12 cellular contexts compared by ENCODE assay signal in the genomic region with DNA sequence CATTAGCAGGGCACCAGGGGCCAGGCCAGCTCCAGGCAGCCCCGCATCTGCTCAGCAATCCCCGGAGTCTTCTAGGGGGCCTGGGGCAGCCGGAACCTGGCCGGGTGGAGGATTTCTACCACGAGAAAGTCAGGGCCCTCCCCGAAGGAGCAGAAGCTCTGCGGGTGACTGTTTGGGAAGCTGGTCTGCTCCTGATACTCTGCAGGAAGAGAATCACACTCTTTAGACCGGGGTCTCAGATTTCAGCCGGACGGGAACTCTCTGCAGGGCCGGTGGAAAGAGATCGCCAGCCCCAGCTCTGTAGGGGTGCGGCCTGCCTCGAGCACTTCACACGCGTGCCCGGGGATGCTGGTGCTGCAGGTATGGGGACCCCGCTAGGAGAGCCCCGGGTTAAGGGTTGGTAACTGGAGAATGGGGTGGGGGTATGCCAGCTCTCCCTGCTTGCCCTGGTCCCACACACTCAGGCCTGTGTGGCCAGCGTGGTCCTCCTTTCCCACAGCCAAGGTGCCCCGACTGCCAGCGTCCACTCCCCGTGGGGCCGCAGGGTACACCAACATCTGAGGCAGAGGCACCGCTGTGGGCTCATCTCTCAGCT. TPM values are rescaled to one million over a fixed set of nuclear protein-coding genes. Genes with fewer than 3 reads are reported as not detected.
DNase-seq lines count a peak whose midpoint lies in the region; ATAC-seq, FAIRE-seq and TF ChIP-seq lines count a peak whose summit lies in the region.
"Had no signal": no experiment of that assay in that cellular context is flagged by ENCODE, and none has a peak within 500 bp of the region (broad histone marks: within the 10 kb centered on the region; RNA-seq: fewer than 3 reads in every experiment).

No MANE protein-coding gene starts in this region.

- no peak for FAIRE-seq in astrocyte (lab: Jason Lieb, UNC)

- H3K4me3 ChIP-seq in cardiac muscle cell = no peak overlapping the region
- H3K4me3 ChIP-seq in right cardiac atrium (ENCODE audit: low read length) = no peak overlapping the region
- H3K4me3 ChIP-seq in astrocyte (ENCODE audit: insufficient read depth, low read depth, low read length) = no peak overlapping the region
- no peak overlapping the region for H3K4me3 ChIP-seq in aorta (ENCODE audit: low read length in 2 of 2)
- H3K4me3 ChIP-seq: breast epithelium, heart left ventricle had no signal

- H3K9me3 Mint-ChIP-seq in astrocyte (ENCODE audit: unreplicated experiment) (no peaks in the 10 kb centered on the region), mesothelial cell of epicardium (no peaks in the 10 kb centered on the region)

- 77% methylated on average over 25 of the region's 25 CpGs for WGBS in right cardiac atrium
- 79 to 81% methylated on average over 25 of the region's 25 CpGs for WGBS in aorta, 2 donors

- H3K27me3 ChIP-seq in cardiac muscle cell (no peaks in the 10 kb centered on the region), right cardiac atrium (ENCODE audit: control insufficient read depth, insufficient read depth) (no peaks in the 10 kb centered on the region), astrocyte (ENCODE audit: insufficient read depth, low read length) (no peaks in the 10 kb centered on the region), aorta (ENCODE audit: control insufficient read depth in 1 of 2, insufficient read depth in 2 of 2, low read length in 1 of 2) (no peaks in the 10 kb centered on the region)
- H3K27me3 ChIP-seq: breast epithelium, heart left ventricle had no signal

- H4K20me1 ChIP-seq in astrocyte (ENCODE audit: insufficient read depth, low read length) = peaks cover 64% of the 10 kb centered on the region

- H3K36me3 Mint-ChIP-seq in astrocyte (ENCODE audit: low read depth, unreplicated experiment) (peaks cover 25% of the 10 kb centered on the region), mesothelial cell of epicardium (no peaks in the 10 kb centered on the region)

- H3K4me3 Mint-ChIP-seq in astrocyte (ENCODE audit: unreplicated experiment) (no peak overlapping the region), mesothelial cell of epicardium (no peak overlapping the region)
- H3K4me3 Mint-ChIP-seq: B cell had no signal

- intact Hi-C loops in right cardiac atrium (cut with DNase I) (no loop called here), aorta (cut with DNase I) (no loop called here)

- H3K9me3 ChIP-seq in cardiac muscle cell (ENCODE audit: low read depth) (no peaks in the 10 kb centered on the region), right cardiac atrium (ENCODE audit: control insufficient read depth, low read length) (no peaks in the 10 kb centered on the region), astrocyte (ENCODE audit: insufficient read depth, low read depth, low read length) (no peaks in the 10 kb centered on the region), aorta (ENCODE audit: control insufficient read depth, low read length) (no peaks in the 10 kb centered on the region)
- H3K9me3 ChIP-seq: breast epithelium, heart left ventricle had no signal

- H3K36me3 ChIP-seq in cardiac muscle cell = no peaks in the 10 kb centered on the region
- peaks cover 7% of the 10 kb centered on the region for H3K36me3 ChIP-seq in astrocyte (ENCODE audit: insufficient read depth, low read length)
- no peaks in the 10 kb centered on the region for H3K36me3 ChIP-seq in aorta (ENCODE audit: control insufficient read depth in 1 of 2, insufficient read depth in 2 of 2, low read length in 1 of 2)
- H3K36me3 ChIP-seq: breast epithelium had no signal

- H3K4me2 ChIP-seq in astrocyte (ENCODE audit: low read length) = no peak overlapping the region

- H3K27ac ChIP-seq in cardiac muscle cell (peak overlapping the region; percentile 68), right cardiac atrium (ENCODE audit: low read length) (no peak overlapping the region), astrocyte (ENCODE audit: low read depth, low read length) (no peak overlapping the region), aorta (ENCODE audit: low read depth in 1 of 2, low read length in 2 of 2) (no peak overlapping the region)
- H3K27ac ChIP-seq: breast epithelium had no signal

- peaks cover 93% of the 10 kb centered on the region for H3K79me2 ChIP-seq in astrocyte (ENCODE audit: insufficient read depth, low read length)

- ATAC-seq in right cardiac atrium = no peak
- ATAC-seq in aorta (ENCODE audit: low FRiP score) = peak; percentile 34
- no peak for ATAC-seq in HG03457 (IDR thresholded peaks at IDR 0.05; ENCODE audit: unreplicated experiment)
- ATAC-seq: heart left ventricle had no signal

- TF ChIP-seq CTCF in cardiac muscle cell (IDR thresholded peaks at IDR 0.05; ENCODE audit: low read depth, low read length) = no peak
- no peak for TF ChIP-seq CTCF in astrocyte (IDR thresholded peaks at IDR 0.05; ENCODE audit: insufficient read depth, low read depth, low read length)
- TF ChIP-seq CTCF in mesothelial cell of epicardium (IDR thresholded peaks at IDR 0.05; ENCODE audit: unreplicated experiment) = no peak

- H3K27ac Mint-ChIP-seq in astrocyte (ENCODE audit: unreplicated experiment) (peak overlapping the region; percentile 83), mesothelial cell of epicardium (peak overlapping the region; percentile 50)

- H2AFZ ChIP-seq in astrocyte (ENCODE audit: low read depth, low read length) = no peak overlapping the region

- H3K27me3 Mint-ChIP-seq in astrocyte (ENCODE audit: low read depth, unreplicated experiment) (no peaks in the 10 kb centered on the region), mesothelial cell of epicardium (ENCODE audit: low read depth) (peaks cover 2% of the 10 kb centered on the region)
- H3K27me3 Mint-ChIP-seq: B cell had no signal

- H3K4me1 Mint-ChIP-seq in astrocyte (ENCODE audit: low read depth, unreplicated experiment) (peaks cover 63% of the 10 kb centered on the region), mesothelial cell of epicardium (peaks cover 27% of the 10 kb centered on the region)

- H3K4me1 ChIP-seq in cardiac muscle cell (ENCODE audit: low read depth) (peaks cover 35% of the 10 kb centered on the region), right cardiac atrium (ENCODE audit: control insufficient read depth, insufficient read depth, low read length) (no peaks in the 10 kb centered on the region), astrocyte (ENCODE audit: insufficient read depth, low read length) (peaks cover 64% of the 10 kb centered on the region), aorta (ENCODE audit: control insufficient read depth in 1 of 2, insufficient read depth in 2 of 2, low read length in 2 of 2) (no peaks in the 10 kb centered on the region)
- H3K4me1 ChIP-seq: breast epithelium had no signal

- DNase-seq in cardiac muscle cell (ENCODE audit: low read depth in 1 of 2, low spot score in 1 of 2) (peak in 1 of 2 donors; percentile 61), right cardiac atrium (no peak), astrocyte (ENCODE audit: low read depth) (no peak), mesothelial cell of epicardium (ENCODE audit: low spot score in 2 of 2, unreplicated experiment in 2 of 2) (no peak), aorta (peak; percentile 35 to 71), NCI-H524 (lab: John Stamatoyannopoulos, UW) (no peak)
- no peak for DNase-seq in stimulated activated CD8-positive, alpha-beta memory T cell treated with anti-CD3 and anti-CD28 coated beads, Interleukin-4, amount 100 ng/mL, for 48 hours
- DNase-seq: NCI-H446 had no signal

- H3K9ac ChIP-seq in astrocyte (ENCODE audit: low read length) = peak overlapping the region; percentile 12

RNA-seq across cellular contexts. Expression of a gene that starts 20.1 kb away (rescaled TPM):
- total RNA-seq in cardiac muscle cell = 18.1 and 26.0 TPM in 2 replicates
- 14.0 and 21.4 TPM in 2 replicates for polyA plus RNA-seq in cardiac muscle cell
- total RNA-seq in right cardiac atrium = 10 to 100 TPM in 3 of 4 donors, 1 to 10 TPM in 1; 9.4 to 15.5 (median 11.8) TPM
- 7.4 TPM for polyA plus RNA-seq in right cardiac atrium
- 41.1 and 41.4 TPM in 2 replicates for total RNA-seq in astrocyte
- total RNA-seq in mesothelial cell of epicardium = 13.5 to 14.6 TPM (median 13.7 TPM) in 3 replicates
- total RNA-seq in aorta = 10 to 100 TPM; 34.8 to 42.3 TPM
- polyA plus RNA-seq in aorta = 10 to 100 TPM in 1 of 2 donors, 1 to 10 TPM in 1; 8.1 to 23.0 TPM

Comparison
In these comparisons a context has a peak if more than half of its experiments do, and no peak if none do; other contexts are left out.
1. DNase-seq: peak in aorta (2 of 2); none in right cardiac atrium (0 of 3), astrocyte (single experiment), mesothelial cell of epicardium (0 of 2), stimulated activated CD8-positive, alpha-beta memory T cell treated with anti-CD3 and anti-CD28 coated beads, Interleukin-4, amount 100 ng/mL, for 48 hours (single experiment) and NCI-H524 (0 of 2).